In the genomic region with DNA sequence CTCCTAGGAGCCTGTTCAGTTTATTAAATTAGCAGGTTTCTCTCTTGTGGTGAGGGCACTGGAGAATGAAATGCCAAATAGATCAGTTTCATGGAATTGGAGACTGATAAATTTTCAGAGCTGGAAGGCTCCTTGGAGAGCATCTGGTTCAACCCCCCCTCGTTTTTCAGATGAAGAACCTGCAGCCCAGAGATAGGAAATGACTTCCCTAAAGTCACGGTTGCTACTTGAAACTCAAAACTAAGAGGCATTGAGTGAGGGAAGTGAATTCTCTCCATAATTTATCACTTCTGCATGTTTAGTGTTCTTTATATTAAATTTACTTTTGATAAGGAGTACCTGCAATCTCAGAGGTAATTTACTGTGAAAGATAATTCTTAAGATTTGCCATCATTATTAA, we compare ENCODE assay signal across 19 cellular contexts.
"Had no signal": no experiment of that assay in that cellular context is flagged by ENCODE, and none has a peak within 500 bp of the region (broad histone marks: within the 10 kb centered on the region; RNA-seq: fewer than 3 reads in every experiment).

No MANE protein-coding gene starts in this region.

- DNase-seq: hypothalamus; left ventricle myocardium inferior; naive thymus-derived CD4-positive, alpha-beta T cell; nucleus accumbens; pancreas; posterior cingulate gyrus; retina; right cardiac atrium; sigmoid colon; small intestine; spleen; stimulated activated CD4-positive, alpha-beta T cell treated with anti-CD3 and anti-CD28 coated beads, Interleukin-4, amount 100 ng/mL, for 24 hours; stimulated activated naive CD4-positive, alpha-beta T cell; tibial artery; upper lobe of right lung had no signal

- H3K27me3 ChIP-seq: pancreas, sigmoid colon, tibial artery, upper lobe of right lung had no signal

- H3K27ac ChIP-seq: left ventricle myocardium inferior, pancreas, prostate gland, sigmoid colon, spleen, suprapubic skin, thoracic aorta, tibial artery, upper lobe of right lung had no signal

- H3K4me1 ChIP-seq: left ventricle myocardium inferior, pancreas, prostate gland, sigmoid colon, spleen, suprapubic skin, tibial artery, upper lobe of right lung had no signal

- H3K4me3 ChIP-seq: left ventricle myocardium inferior, lung, pancreas, prostate gland, sigmoid colon, spleen, suprapubic skin, thoracic aorta, tibial artery, upper lobe of right lung had no signal

- H3K36me3 ChIP-seq: left ventricle myocardium inferior, pancreas, prostate gland, sigmoid colon, spleen, suprapubic skin, thoracic aorta, tibial artery, upper lobe of right lung had no signal

- H3K9me3 ChIP-seq: left ventricle myocardium inferior, pancreas, prostate gland, sigmoid colon, spleen, suprapubic skin, thoracic aorta, tibial artery, upper lobe of right lung had no signal
